In genomic region chr3:8954938-8955763, GRCh38 we compare ENCODE assay signal across 8 cellular contexts. TPM values are rescaled to one million over a fixed set of nuclear protein-coding genes. Genes with fewer than 3 reads are reported as not detected.
DNase-seq lines count a peak whose midpoint lies in the region; ATAC-seq, FAIRE-seq and TF ChIP-seq lines count a peak whose summit lies in the region.
"Had no signal": no experiment of that assay in that cellular context is flagged by ENCODE, and none has a peak within 500 bp of the region (broad histone marks: within the 10 kb centered on the region; RNA-seq: fewer than 3 reads in every experiment).

No MANE protein-coding gene starts in this region.

- peaks cover 33% of the 10 kb centered on the region for H3K79me2 ChIP-seq in smooth muscle cell (ENCODE audit: low read depth)

- ATAC-seq in HG03064 (IDR thresholded peaks at IDR 0.05; ENCODE audit: low read depth, unreplicated experiment), result peak; percentile 93

- H3K27me3 ChIP-seq in adipocyte (replicated peaks; ENCODE audit: control insufficient read depth, insufficient read depth, low read length) (no peaks in the 10 kb centered on the region), smooth muscle cell (ENCODE audit: low read depth) (no peaks in the 10 kb centered on the region)

- FAIRE-seq in GM19239 (lab: Jason Lieb, UNC), result peak; percentile 98
- FAIRE-seq: colon had no signal

- peaks cover 3% of the 10 kb centered on the region for H4K20me1 ChIP-seq in smooth muscle cell (ENCODE audit: low read depth)

- DNase-seq in GM19239 (ENCODE audit: insufficient read length, low spot score) (peak; percentile 14), adipocyte (ENCODE audit: low read depth) (peak; percentile 84), smooth muscle cell (lab: John Stamatoyannopoulos, UW; ENCODE audit: unreplicated experiment) (no peak), DMS153 (lab: John Stamatoyannopoulos, UW) (no peak), G401 (ENCODE audit: low spot score) (no peak)
- no peak for DNase-seq in activated effector memory CD4-positive, alpha-beta T cell treated with Interleukin-2 at 50 U/mL for 16 hours

- TF ChIP-seq CTCF in smooth muscle cell (IDR thresholded peaks at IDR 0.05; ENCODE audit: borderline replicate concordance, insufficient read depth, poor library complexity, severe bottlenecking), result no peak

- H3K4me1 ChIP-seq in adipocyte (ENCODE audit: control insufficient read depth, insufficient read depth, low read length) (no peaks in the 10 kb centered on the region), smooth muscle cell (ENCODE audit: low read depth) (peaks cover 14% of the 10 kb centered on the region)

- H3K9ac ChIP-seq in adipocyte (ENCODE audit: low read length), result no peak overlapping the region
- H3K9ac ChIP-seq in smooth muscle cell (ENCODE audit: low read depth), result no peak overlapping the region

- no peaks in the 10 kb centered on the region for H3F3A ChIP-seq in smooth muscle cell (ENCODE audit: low read depth)

- 57% methylated on average over 4 of the region's 4 CpGs for WGBS in smooth muscle cell (ENCODE audit: low lambda C conversion rate)

- peak overlapping the region; percentile 30 for H3K4me2 ChIP-seq in smooth muscle cell

- peak overlapping the region; percentile 57 for H3K27ac ChIP-seq in smooth muscle cell (ENCODE audit: low read depth)

- no peak overlapping the region for H2AFZ ChIP-seq in smooth muscle cell (ENCODE audit: low read depth)

- H3K36me3 ChIP-seq in adipocyte (ENCODE audit: control insufficient read depth, insufficient read depth, low read length, severe bottlenecking) (peaks cover 3% of the 10 kb centered on the region), smooth muscle cell (ENCODE audit: low read depth) (peaks cover 5% of the 10 kb centered on the region)

- in situ Hi-C loops in G401 (cut with HindIII; ENCODE audit: low sequenced_read_pairs), result no loop called here

- H3K4me3 ChIP-seq in adipocyte (ENCODE audit: low read length) (no peak overlapping the region), smooth muscle cell (no peak overlapping the region)

- H3K9me3 ChIP-seq in adipocyte (ENCODE audit: control insufficient read depth, low read length), result no peaks in the 10 kb centered on the region
- no peaks in the 10 kb centered on the region for H3K9me3 ChIP-seq in smooth muscle cell (replicated peaks; ENCODE audit: low read depth)

RNA-seq across cellular contexts. Expression of gene RAD18, which starts 8.1 kb away (rescaled TPM):
- total RNA-seq in smooth muscle cell, result 13.4 and 16.0 TPM in 2 replicates
- 8.9 and 11.3 TPM in 2 replicates for polyA plus RNA-seq in smooth muscle cell
- 14.3 and 29.5 TPM in 2 replicates for total RNA-seq in G401 (2014; rRNA removed; shearing (Covaris generic))

Comparison
In these comparisons a context has a peak if more than half of its experiments do, and no peak if none do; other contexts are left out.
1. DNase-seq: peak in GM19239 (single experiment) and adipocyte (single experiment); none in smooth muscle cell (single experiment), activated effector memory CD4-positive, alpha-beta T cell treated with Interleukin-2 at 50 U/mL for 16 hours (single experiment), DMS153 (single experiment) and G401 (single experiment).